Comparison of ENCODE assay signal across 8 cellular contexts in genomic region chr17:68600123-68600880, GRCh38. TPM values are rescaled to one million over a fixed set of nuclear protein-coding genes. Genes with fewer than 3 reads are reported as not detected.
DNase-seq lines count a peak whose midpoint lies in the region; ATAC-seq and TF ChIP-seq lines count a peak whose summit lies in the region.

No MANE protein-coding gene starts in this region.

- in situ Hi-C loops in Panc1 (cut with HindIII; ENCODE audit: low pct_unique_long_range_greater_than_20kb, low sequenced_read_pairs) = no loop called here

- H3K4me3 ChIP-seq in Panc1 (ENCODE audit: low read depth in 2 of 2, low read length in 2 of 2) (peak overlapping the region; percentile 28 to 37), muscle layer of colon (ENCODE audit: low read depth in 1 of 2, low read length in 2 of 2) (peak overlapping the region; percentile 28 to 50)

- intact Hi-C loops in Panc1 (cut with micrococcal nuclease; ENCODE audit: unreplicated experiment) = no loop called here

- H3K9me3 ChIP-seq in Panc1 (ENCODE audit: control insufficient read depth, insufficient read depth, low read depth, low read length) = no peaks in the 10 kb centered on the region
- H3K9me3 ChIP-seq in muscle layer of colon (ENCODE audit: low read length) = no peaks in the 10 kb centered on the region

- no peak overlapping the region for H3K9ac ChIP-seq in muscle layer of colon (ENCODE audit: low read length)

- H3K27ac ChIP-seq in Panc1 (ENCODE audit: low read length) (no peak overlapping the region), muscle layer of colon (ENCODE audit: low read depth, low read length) (peak overlapping the region; percentile 27)

- ATAC-seq in Panc1 (peak; percentile 86), HG02885 (IDR thresholded peaks at IDR 0.05; ENCODE audit: poor library complexity, unreplicated experiment) (no peak), HG02852 (IDR thresholded peaks at IDR 0.05; ENCODE audit: unreplicated experiment) (no peak)

- DNase-seq in Daoy (ENCODE audit: low read depth) (peak; percentile 18), Panc1 (ENCODE audit: low read depth, low spot score) (no peak), endothelial cell (ENCODE audit: low spot score) (peak; percentile 42), OCI-M2 (lab: John Stamatoyannopoulos, UW; ENCODE audit: unreplicated experiment) (no peak), dedifferentiated amniotic fluid mesenchymal stem cell (ENCODE audit: extremely low spot score) (no peak)

- CTCF ChIA-PET in Panc1 (lab: Charles Lee) = no interaction called here

- peaks cover 10% of the 10 kb centered on the region for H3K27me3 Mint-ChIP-seq in endothelial cell (ENCODE audit: unreplicated experiment)

- no peaks in the 10 kb centered on the region for H3K36me3 ChIP-seq in Panc1 (ENCODE audit: control insufficient read depth, insufficient read depth, low read length)
- no peaks in the 10 kb centered on the region for H3K36me3 ChIP-seq in muscle layer of colon (ENCODE audit: insufficient read depth, low read length)

- H3K4me1 ChIP-seq in Panc1 (ENCODE audit: control insufficient read depth, insufficient read depth, low read length) (no peaks in the 10 kb centered on the region), muscle layer of colon (ENCODE audit: insufficient read depth, low read length) (no peaks in the 10 kb centered on the region)

- no peaks in the 10 kb centered on the region for H3K9me3 Mint-ChIP-seq in endothelial cell (ENCODE audit: unreplicated experiment)

- TF ChIP-seq CTCF in Panc1 (IDR thresholded peaks at IDR 0.05) = peak; percentile 52
- no peak for TF ChIP-seq CTCF in endothelial cell (IDR thresholded peaks at IDR 0.05; ENCODE audit: unreplicated experiment)

- H3K27me3 ChIP-seq in Panc1 (ENCODE audit: control insufficient read depth, insufficient read depth, low read length) = peaks cover 16% of the 10 kb centered on the region
- peaks cover 0 to 26% of the 10 kb centered on the region in 2 donors for H3K27me3 ChIP-seq in muscle layer of colon (ENCODE audit: control insufficient read depth in 1 of 2, insufficient read depth in 2 of 2, low read length in 2 of 2)

- POLR2A ChIA-PET in Panc1 (lab: Charles Lee) = no interaction called here

- H3K4me1 Mint-ChIP-seq in endothelial cell (ENCODE audit: unreplicated experiment) = peaks cover 15% of the 10 kb centered on the region

- no TSS peak for BruUV-seq in Panc1 (replicated peaks; lab: Mats Ljungman, UMichigan)

- H3K36me3 Mint-ChIP-seq in endothelial cell (ENCODE audit: low read depth, unreplicated experiment) = peaks cover 4% of the 10 kb centered on the region

- no peak overlapping the region for H3K4me3 Mint-ChIP-seq in endothelial cell (ENCODE audit: unreplicated experiment)

- no peak overlapping the region for H3K27ac Mint-ChIP-seq in endothelial cell (ENCODE audit: unreplicated experiment)

RNA-seq across cellular contexts. Expression of gene FAM20A, which starts 0.9 kb away (rescaled TPM):
- not detected in 2 replicates for total RNA-seq in Daoy (2014; rRNA removed; shearing (Covaris generic))
- 0.44 TPM for total RNA-seq in Panc1 (2021; ENCODE audit: unreplicated experiment)
- polyA plus RNA-seq in Panc1 (2012; ENCODE audit: insufficient read length) = 0.18 TPM
- total RNA-seq in endothelial cell (ENCODE audit: unreplicated experiment) = 0.44 TPM

Comparison
In these comparisons a context has a peak if more than half of its experiments do, and no peak if none do; other contexts are left out.
1. DNase-seq: peak in Daoy (single experiment) and endothelial cell (single experiment); none in Panc1 (single experiment), OCI-M2 (single experiment) and dedifferentiated amniotic fluid mesenchymal stem cell (single experiment).